2 cellular contexts compared by ENCODE assay signal in the genomic region with DNA sequence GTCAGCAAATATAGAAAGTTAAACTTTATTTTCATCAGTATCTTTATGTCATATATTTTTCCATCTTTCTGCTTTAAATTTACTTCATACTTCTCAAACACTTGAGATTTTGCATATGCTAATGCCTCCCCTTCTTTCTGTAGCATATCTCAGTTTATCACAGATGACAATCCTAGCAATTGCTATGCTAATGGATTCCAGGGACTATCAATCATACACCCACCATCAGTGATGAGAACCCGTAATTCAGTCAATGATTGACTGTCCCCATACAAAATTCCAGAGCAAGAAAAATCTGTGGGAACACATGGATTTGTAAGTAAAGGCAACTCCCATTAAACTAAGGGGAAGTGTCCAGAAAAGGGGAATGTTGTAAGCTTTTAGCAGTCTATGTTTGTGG.
"Had no signal": no experiment of that assay in that cellular context is flagged by ENCODE, and none has a peak within 500 bp of the region (broad histone marks: within the 10 kb centered on the region; RNA-seq: fewer than 3 reads in every experiment).

No MANE protein-coding gene starts in this region.

- H3K4me3 ChIP-seq: GM12878 had no signal

- DNase-seq: GDM1 had no signal
